Comparison of ENCODE assay signal across 13 cellular contexts in the genomic region with DNA sequence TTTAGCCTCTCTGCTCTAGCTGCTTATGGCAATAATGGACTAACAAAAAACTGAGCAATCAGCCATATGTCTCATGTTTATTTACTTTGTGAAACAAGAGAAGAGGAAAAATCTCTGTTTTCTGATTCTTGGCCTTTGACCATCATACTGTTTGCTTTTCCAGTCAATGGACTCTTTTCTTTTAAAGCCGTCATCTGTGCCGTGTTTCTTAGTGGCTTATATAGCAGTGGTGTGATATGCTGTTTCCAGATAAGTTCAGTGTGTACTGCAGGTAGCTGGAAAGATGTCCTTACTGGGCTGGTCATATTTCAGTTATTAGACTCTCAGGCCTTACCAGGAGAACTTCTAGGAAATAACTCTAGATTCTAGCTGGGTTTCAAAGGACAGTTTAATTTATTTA. TPM values are rescaled to one million over a fixed set of nuclear protein-coding genes. Genes with fewer than 3 reads are reported as not detected.
A peak's percentile ranks its signal among the peaks of the same experiment; 100 is the strongest.
DNase-seq lines count a peak whose midpoint lies in the region; ATAC-seq and TF ChIP-seq lines count a peak whose summit lies in the region.
"Had no signal": no experiment of that assay in that cellular context is flagged by ENCODE, and none has a peak within 500 bp of the region (broad histone marks: within the 10 kb centered on the region; RNA-seq: fewer than 3 reads in every experiment).

No MANE protein-coding gene starts in this region.

- peaks cover 52% of the 10 kb centered on the region for H3K36me3 Mint-ChIP-seq in WTC11
- no peaks in the 10 kb centered on the region for H3K36me3 Mint-ChIP-seq in Calu3 (ENCODE audit: insufficient read depth, unreplicated experiment)
- H3K36me3 Mint-ChIP-seq in activated T-cell treated with anti-CD3 and anti-CD28 coated beads, Interleukin-2, amount 50 U/mL, for 4 hours (ENCODE audit: insufficient read depth), result peaks cover 43% of the 10 kb centered on the region

- H3K36me3 ChIP-seq in lower lobe of right lung, result peaks cover 36% of the 10 kb centered on the region

- ATAC-seq in WTC11, result no peak
- peak; percentile 71 to 75 for ATAC-seq in lower lobe of right lung
- ATAC-seq in activated T-cell treated with anti-CD3 and anti-CD28 coated beads, Interleukin-2, amount 50 U/mL, for 4 hours, result no peak
- no peak for ATAC-seq in GM21786 (IDR thresholded peaks at IDR 0.05; ENCODE audit: unreplicated experiment)

- H3K27me3 ChIP-seq in lower lobe of right lung (ENCODE audit: low read depth), result no peaks in the 10 kb centered on the region

- CTCF ChIA-PET in WTC11 (lab: Charles Lee), result interaction anchor here (0.9 to 1.3 kb wide), 2 partner anchors 11 to 37 kb away, joined by 3 read pairs; no protein-coding TSS in a partner anchor
- CTCF ChIA-PET in Calu3 (lab: Charles Lee), result interaction anchor here (0.9 kb wide), 1 partner anchor 44 kb away, joined by 3 read pairs; a partner anchor contains a TSS

- H3K27ac ChIP-seq in lower lobe of right lung, result no peak overlapping the region
- H3K27ac ChIP-seq: left ventricle myocardium inferior had no signal

- H3K27me3 Mint-ChIP-seq in WTC11 (ENCODE audit: low read depth), result no peaks in the 10 kb centered on the region
- H3K27me3 Mint-ChIP-seq in Calu3 (ENCODE audit: unreplicated experiment), result no peaks in the 10 kb centered on the region
- H3K27me3 Mint-ChIP-seq in activated T-cell treated with anti-CD3 and anti-CD28 coated beads, Interleukin-2, amount 50 U/mL, for 4 hours (ENCODE audit: low read depth), result no peaks in the 10 kb centered on the region
- H3K27me3 Mint-ChIP-seq: activated CD4-positive, alpha-beta T cell treated with anti-CD3 and anti-CD28 coated beads, Interleukin-2, amount 10 ng/mL, durations not matched to agents 24 days and 14 days; CD4-positive, CD25-positive, alpha-beta regulatory T cell had no signal

- no TSS peak for BruUV-seq in Calu3 (replicated peaks; lab: Mats Ljungman, UMichigan)

- peaks cover 12% of the 10 kb centered on the region for H3K4me1 Mint-ChIP-seq in WTC11
- H3K4me1 Mint-ChIP-seq in Calu3 (ENCODE audit: low read depth, unreplicated experiment), result no peaks in the 10 kb centered on the region
- H3K4me1 Mint-ChIP-seq in activated T-cell treated with anti-CD3 and anti-CD28 coated beads, Interleukin-2, amount 50 U/mL, for 4 hours (ENCODE audit: low read depth), result no peaks in the 10 kb centered on the region

- H3K27ac Mint-ChIP-seq in WTC11 (no peak overlapping the region), Calu3 (ENCODE audit: unreplicated experiment) (no peak overlapping the region)
- H3K27ac Mint-ChIP-seq: activated CD4-positive, alpha-beta T cell treated with anti-CD3 and anti-CD28 coated beads, Interleukin-2, amount 10 ng/mL, durations not matched to agents 24 days and 14 days; CD4-positive, CD25-positive, alpha-beta regulatory T cell had no signal

- H3K9me3 Mint-ChIP-seq in WTC11 (peaks cover 10% of the 10 kb centered on the region), Calu3 (ENCODE audit: low read depth, unreplicated experiment) (peaks cover 2% of the 10 kb centered on the region)
- H3K9me3 Mint-ChIP-seq in activated T-cell treated with anti-CD3 and anti-CD28 coated beads, Interleukin-2, amount 50 U/mL, for 4 hours, result peaks cover 4% of the 10 kb centered on the region
- H3K9me3 Mint-ChIP-seq: activated CD4-positive, alpha-beta T cell treated with anti-CD3 and anti-CD28 coated beads, Interleukin-2, amount 10 ng/mL, durations not matched to agents 24 days and 14 days had no signal

- no peaks in the 10 kb centered on the region for H3K4me1 ChIP-seq in lower lobe of right lung

- H3K4me3 Mint-ChIP-seq in WTC11 (no peak overlapping the region), Calu3 (ENCODE audit: low read depth, unreplicated experiment) (no peak overlapping the region)
- no peak overlapping the region for H3K4me3 Mint-ChIP-seq in activated T-cell treated with anti-CD3 and anti-CD28 coated beads, Interleukin-2, amount 50 U/mL, for 4 hours
- H3K4me3 Mint-ChIP-seq: activated CD4-positive, alpha-beta T cell treated with anti-CD3 and anti-CD28 coated beads, Interleukin-2, amount 10 ng/mL, durations not matched to agents 24 days and 14 days; CD4-positive, CD25-positive, alpha-beta regulatory T cell had no signal

- H3K4me3 ChIP-seq in lower lobe of right lung, result no peak overlapping the region
- H3K4me3 ChIP-seq: left ventricle myocardium inferior had no signal

- TF ChIP-seq CTCF in WTC11 (IDR thresholded peaks at IDR 0.05), result no peak
- TF ChIP-seq CTCF in lower lobe of right lung (IDR thresholded peaks at IDR 0.05), result no peak
- TF ChIP-seq CTCF in Calu3 (IDR thresholded peaks at IDR 0.05; ENCODE audit: unreplicated experiment), result no peak

- no peaks in the 10 kb centered on the region for H3K9me3 ChIP-seq in lower lobe of right lung

- intact Hi-C loops in lower lobe of right lung (cut with DNase I) (no loop called here), Calu3 (cut with micrococcal nuclease; ENCODE audit: unreplicated experiment) (no loop called here)

- DNase-seq in DMS53 treated with DMSO at 0.1 percent for 48 hours (lab: John Stamatoyannopoulos, UW; ENCODE audit: unreplicated experiment) (peak; percentile 95), NCI-H2029 (lab: John Stamatoyannopoulos, UW) (peak; percentile 67), WTC11 (ENCODE audit: low spot score) (no peak), lower lobe of right lung (no peak), Calu3 (no peak), cortex of kidney (lab: John Stamatoyannopoulos, UW) (no peak)
- no peak for DNase-seq in activated T-cell treated with anti-CD3 and anti-CD28 coated beads, Interleukin-2, amount 50 U/mL, for 4 hours
- DNase-seq: activated CD4-positive, alpha-beta T cell treated with anti-CD3 and anti-CD28 coated beads, Interleukin-2, amount 10 ng/mL, durations not matched to agents 24 days and 14 days; activated effector memory CD4-positive, alpha-beta T cell treated with anti-CD3 and anti-CD28 coated beads, Interleukin-2, amount 50 U/mL, for 16 hours; CD4-positive, CD25-positive, alpha-beta regulatory T cell; left ventricle myocardium inferior; SW 1271 had no signal

- POLR2A ChIA-PET in WTC11 (lab: Charles Lee), result no interaction called here

TF ChIP-seq in WTC11, 78 proteins besides CTCF, POLR2A, EP300 and RAD21:
- peak; percentile 9; the same call in 1 of the 2 replicates for TF ChIP-seq GABPB1 (CRISPR knock-in tag; IDR thresholded peaks at IDR 0.05)
- no peak for TF ChIP-seq NFATC4 (CRISPR knock-in tag; IDR thresholded peaks at IDR 0.05)
TF ChIP-seq in WTC11: peak in this region for 1.

RNA-seq across cellular contexts. Expression of a gene that starts 33.6 kb away (rescaled TPM):
- total RNA-seq in WTC11 (2021), result 0.37 to 0.66 TPM (median 0.37 TPM) in 3 replicates
- 0.59 TPM for total RNA-seq in lower lobe of right lung
- not detected in 2 replicates for total RNA-seq in Calu3 (2022)
- total RNA-seq in activated T-cell treated with anti-CD3 and anti-CD28 coated beads, Interleukin-2, amount 50 U/mL, for 4 hours, result under 1 TPM; 0.11 to 0.20 (median 0.11) TPM

RNA-seq across cellular contexts. Expression of a gene that starts 43.6 kb away (rescaled TPM):
- total RNA-seq in WTC11 (2021) (9.5 to 14.3 TPM (median 13.6 TPM) in 3 replicates), lower lobe of right lung (38.7 TPM), Calu3 (2022) (0.80 and 0.88 TPM in 2 replicates)
- total RNA-seq in activated T-cell treated with anti-CD3 and anti-CD28 coated beads, Interleukin-2, amount 50 U/mL, for 4 hours, result 1 to 10 TPM; 6.6 to 7.2 (median 6.7) TPM

Comparison
In these comparisons a context has a peak if more than half of its experiments do, and no peak if none do; other contexts are left out.
1. DNase-seq: peak in DMS53 treated with DMSO at 0.1 percent for 48 hours (single experiment) and NCI-H2029 (single experiment); none in WTC11 (single experiment), lower lobe of right lung (single experiment), Calu3 (single experiment), activated T-cell treated with anti-CD3 and anti-CD28 coated beads, Interleukin-2, amount 50 U/mL, for 4 hours (single experiment) and cortex of kidney (single experiment).
2. ATAC-seq: peak in lower lobe of right lung (2 of 2); none in WTC11 (single experiment), activated T-cell treated with anti-CD3 and anti-CD28 coated beads, Interleukin-2, amount 50 U/mL, for 4 hours (0 of 2) and GM21786 (single experiment).